In the genomic region with DNA sequence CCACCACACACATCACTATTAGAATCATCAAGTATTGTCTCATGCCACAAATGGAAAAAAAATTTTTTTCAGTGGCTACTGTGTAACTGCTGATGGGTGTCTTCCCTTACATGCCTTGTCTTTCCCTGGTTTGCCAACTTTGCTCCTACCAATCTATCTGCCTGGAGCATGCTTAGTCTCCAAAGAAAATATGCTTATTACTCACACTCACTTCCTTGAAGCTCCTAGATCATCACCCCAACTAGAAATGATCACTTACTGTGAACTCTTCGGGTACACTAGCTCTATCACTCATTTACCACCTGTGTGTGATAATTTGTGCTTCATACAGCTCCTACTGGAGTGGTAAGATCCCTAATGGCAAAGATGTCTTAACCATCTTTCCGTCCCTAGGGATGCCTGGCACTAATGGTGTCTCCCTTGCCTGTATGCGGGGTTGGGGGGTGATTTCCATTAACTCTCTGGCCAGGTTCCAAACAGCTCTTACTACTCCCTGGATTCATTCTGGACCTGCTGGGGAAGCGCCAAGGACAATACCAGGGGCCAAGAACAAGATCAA, we compare ENCODE assay signal across 8 cellular contexts. TPM values are rescaled to one million over a fixed set of nuclear protein-coding genes. Genes with fewer than 3 reads are reported as not detected.
DNase-seq lines count a peak whose midpoint lies in the region; ATAC-seq, FAIRE-seq and TF ChIP-seq lines count a peak whose summit lies in the region.

No MANE protein-coding gene starts in this region.

- peak overlapping the region; percentile 92 for H3K4me3 Mint-ChIP-seq in activated naive CD8-positive, alpha-beta T cell treated with anti-CD3 and anti-CD28 coated beads, Interleukin-2, amount 50 U/mL, for 24 hours

- H3K27ac ChIP-seq in HUES48 (ENCODE audit: low read depth, low read length), result peak overlapping the region; percentile 67
- H3K27ac ChIP-seq in kidney (ENCODE audit: low read depth in 2 of 2, low read length in 2 of 2), result no peak overlapping the region
- peak overlapping the region; percentile 46 for H3K27ac ChIP-seq in subcutaneous abdominal adipose tissue (ENCODE audit: low read depth, low read length)

- H3K4me3 ChIP-seq in HUES48 (ENCODE audit: low read depth, low read length), result peak overlapping the region; percentile 75
- peak overlapping the region; percentile 91 to 93 for H3K4me3 ChIP-seq in kidney (ENCODE audit: low read length in 2 of 2)
- peak overlapping the region; percentile 96 to 100 (median 98) for H3K4me3 ChIP-seq in subcutaneous abdominal adipose tissue (ENCODE audit: low read depth in 1 of 5, low read length in 5 of 5)

- peak; percentile 9 for ATAC-seq in activated naive CD8-positive, alpha-beta T cell treated with anti-CD3 and anti-CD28 coated beads, Interleukin-2, amount 50 U/mL, for 24 hours
- ATAC-seq in HG03039 (IDR thresholded peaks at IDR 0.05; ENCODE audit: unreplicated experiment), result no peak

- peaks cover 34% of the 10 kb centered on the region for H3K4me1 Mint-ChIP-seq in activated naive CD8-positive, alpha-beta T cell treated with anti-CD3 and anti-CD28 coated beads, Interleukin-2, amount 50 U/mL, for 24 hours

- H3K9me3 ChIP-seq in HUES48 (ENCODE audit: control insufficient read depth, insufficient read depth, low read length) (no peaks in the 10 kb centered on the region), kidney (ENCODE audit: control insufficient read depth in 1 of 2, low read length in 2 of 2) (no peaks in the 10 kb centered on the region), subcutaneous abdominal adipose tissue (ENCODE audit: control insufficient read depth in 5 of 5, low read length in 5 of 5) (no peaks in the 10 kb centered on the region)

- H3K4me1 ChIP-seq in HUES48 (ENCODE audit: control insufficient read depth, insufficient read depth, low read length) (peaks cover 7% of the 10 kb centered on the region), kidney (ENCODE audit: control insufficient read depth in 1 of 2, insufficient read depth in 1 of 2, low read depth in 1 of 2, low read length in 2 of 2) (peaks cover 0 to 6% of the 10 kb centered on the region in 2 donors), subcutaneous abdominal adipose tissue (ENCODE audit: control insufficient read depth in 5 of 5, insufficient read depth in 5 of 5, low read length in 5 of 5) (peaks cover 4 to 22% (median 21%) of the 10 kb centered on the region in 5 donors)

- H3K36me3 ChIP-seq in HUES48 (ENCODE audit: control insufficient read depth, insufficient read depth, low read length) (peaks cover 10% of the 10 kb centered on the region), kidney (ENCODE audit: control insufficient read depth in 1 of 2, insufficient read depth in 2 of 2, low read length in 2 of 2) (peaks cover 0 to 5% of the 10 kb centered on the region in 2 donors), subcutaneous abdominal adipose tissue (ENCODE audit: control insufficient read depth in 5 of 5, insufficient read depth in 5 of 5, low read length in 5 of 5) (peaks cover 0 to 11% (median 7%) of the 10 kb centered on the region in 5 donors)

- H3K9me3 Mint-ChIP-seq in activated naive CD8-positive, alpha-beta T cell treated with anti-CD3 and anti-CD28 coated beads, Interleukin-2, amount 50 U/mL, for 24 hours, result no peaks in the 10 kb centered on the region

- FAIRE-seq in GM12891 (lab: Jason Lieb, UNC), result peak; percentile 71
- no peak for FAIRE-seq in kidney (lab: Jason Lieb, UNC)
- no peak for FAIRE-seq in H54 (lab: Jason Lieb, UNC)

- intact Hi-C loops in kidney (cut with DNase I), result no loop called here

- TF ChIP-seq POLR2A in GM12891 (IDR thresholded peaks at IDR 0.05; ENCODE audit: low read depth, low read length) (no peak), H54 (IDR thresholded peaks at IDR 0.05; ENCODE audit: low read depth, low read length) (no peak)

- DNase-seq in GM12891 (ENCODE audit: insufficient read length, low spot score) (no peak), kidney (no peak), CD1c-positive myeloid dendritic cell (ENCODE audit: extremely low spot score) (no peak), H54 (ENCODE audit: insufficient read length, low spot score) (no peak)
- no peak for DNase-seq in activated naive CD8-positive, alpha-beta T cell treated with anti-CD3 and anti-CD28 coated beads, Interleukin-2, amount 50 U/mL, for 24 hours

- peaks cover 4% of the 10 kb centered on the region for H3K36me3 Mint-ChIP-seq in activated naive CD8-positive, alpha-beta T cell treated with anti-CD3 and anti-CD28 coated beads, Interleukin-2, amount 50 U/mL, for 24 hours (ENCODE audit: low read depth)

- H3K27me3 ChIP-seq in HUES48 (ENCODE audit: control insufficient read depth, insufficient read depth, low read length), result no peaks in the 10 kb centered on the region
- H3K27me3 ChIP-seq in subcutaneous abdominal adipose tissue (ENCODE audit: control insufficient read depth in 5 of 5, insufficient read depth in 4 of 5, low read length in 5 of 5), result no peaks in the 10 kb centered on the region

- H3K27me3 Mint-ChIP-seq in activated naive CD8-positive, alpha-beta T cell treated with anti-CD3 and anti-CD28 coated beads, Interleukin-2, amount 50 U/mL, for 24 hours, result no peaks in the 10 kb centered on the region

- peak overlapping the region; percentile 66 for H3K9ac ChIP-seq in HUES48 (ENCODE audit: low read depth, low read length)
- H3K9ac ChIP-seq in kidney (ENCODE audit: low read length in 2 of 2), result peak overlapping the region; percentile 80 to 97
- H3K9ac ChIP-seq in subcutaneous abdominal adipose tissue (ENCODE audit: low read length in 5 of 5), result peak overlapping the region; percentile 81 to 100 (median 93)

- no peak for TF ChIP-seq CTCF in kidney (IDR thresholded peaks at IDR 0.05; ENCODE audit: borderline replicate concordance, extremely low read depth, insufficient read depth)

- peak overlapping the region; percentile 93 for H3K27ac Mint-ChIP-seq in activated naive CD8-positive, alpha-beta T cell treated with anti-CD3 and anti-CD28 coated beads, Interleukin-2, amount 50 U/mL, for 24 hours

TF ChIP-seq in GM12891, 5 proteins besides CTCF, POLR2A, EP300 and RAD21:
- TF ChIP-seq SPI1 (IDR thresholded peaks at IDR 0.05; ENCODE audit: low read depth, low read length) (no peak), POLR2AphosphoS5 (IDR thresholded peaks at IDR 0.05; ENCODE audit: low read depth, low read length) (no peak), TAF1 (IDR thresholded peaks at IDR 0.05; ENCODE audit: low read depth, low read length) (no peak), POU2F2 (IDR thresholded peaks at IDR 0.05; ENCODE audit: low read depth, low read length) (no peak), PAX5 (IDR thresholded peaks at IDR 0.05; ENCODE audit: insufficient read depth, low read length, severe bottlenecking) (no peak)

RNA-seq across cellular contexts. Expression of a gene that starts 0.8 kb away (rescaled TPM):
- 24.0 TPM for polyA plus RNA-seq in GM12891 (2012; ENCODE audit: low read depth, missing spikeins)
- 15.5 TPM for total RNA-seq in kidney
- polyA plus RNA-seq in kidney (ENCODE audit: insufficient read depth, low read depth, low replicate concordance), result 18.5 TPM

RNA-seq across cellular contexts. Expression of a gene that starts 27.3 kb away (rescaled TPM):
- 65.0 TPM for polyA plus RNA-seq in GM12891 (2012; ENCODE audit: low read depth, missing spikeins)
- total RNA-seq in kidney, result 6.6 TPM
- 3.4 TPM for polyA plus RNA-seq in kidney (ENCODE audit: insufficient read depth, low read depth, low replicate concordance)

Comparison
In these comparisons a context has a peak if more than half of its experiments do, and no peak if none do; other contexts are left out.
1. H3K27ac ChIP-seq: peak in HUES48 (single experiment) and subcutaneous abdominal adipose tissue (single experiment); none in kidney (0 of 2).
2. Peak in every context shown above with its lines, with median percentiles within 50 percentile points of each other: H3K4me3 ChIP-seq and H3K9ac ChIP-seq.